ENCODE assay signal across 18 cellular contexts in genomic region chr5:96329886-96330531, GRCh38.
A peak's percentile ranks its signal among the peaks of the same experiment; 100 is the strongest.
DNase-seq lines count a peak whose midpoint lies in the region; ATAC-seq and TF ChIP-seq lines count a peak whose summit lies in the region.
"Had no signal": no experiment of that assay in that cellular context is flagged by ENCODE, and none has a peak within 500 bp of the region (broad histone marks: within the 10 kb centered on the region; RNA-seq: fewer than 3 reads in every experiment).

No MANE protein-coding gene starts in this region.

- TF ChIP-seq CTCF in OCI-LY3 (IDR thresholded peaks at IDR 0.05; ENCODE audit: low read depth, low read length), result no peak
- no peak for TF ChIP-seq CTCF in chondrocyte (IDR thresholded peaks at IDR 0.05)
- no peak for TF ChIP-seq CTCF in suprapubic skin (IDR thresholded peaks at IDR 0.05)
- TF ChIP-seq CTCF in tibial nerve (IDR thresholded peaks at IDR 0.05), result no peak

- H3K4me3 ChIP-seq in OCI-LY3 (ENCODE audit: low read length), result peak overlapping the region; percentile 36; the same call in 1 of the 2 replicates
- H3K4me3 ChIP-seq in suprapubic skin, result no peak overlapping the region
- no peak overlapping the region for H3K4me3 ChIP-seq in tibial nerve
- H3K4me3 ChIP-seq: HAP-1, SJSA1, upper lobe of left lung had no signal

- ATAC-seq in HG03175 (IDR thresholded peaks at IDR 0.05; ENCODE audit: unreplicated experiment) (no peak), HG02973 (IDR thresholded peaks at IDR 0.05; ENCODE audit: unreplicated experiment) (no peak)

- H3K9me3 ChIP-seq in OCI-LY3 (ENCODE audit: insufficient read depth, low read length) (no peaks in the 10 kb centered on the region), suprapubic skin (no peaks in the 10 kb centered on the region), tibial nerve (no peaks in the 10 kb centered on the region)
- H3K9me3 ChIP-seq: HAP-1, SJSA1, upper lobe of left lung had no signal

- 86% methylated on average over 2 of the region's 2 CpGs for WGBS in suprapubic skin
- 93 to 96% methylated on average over 2 of the region's 2 CpGs for WGBS in tibial nerve, 2 donors

- H3K4me3 Mint-ChIP-seq in activated naive CD4-positive, alpha-beta T cell treated with anti-CD3 and anti-CD28 coated beads, Interleukin-2, amount 50 U/mL, for 24 hours, result no peak overlapping the region
- no peak overlapping the region for H3K4me3 Mint-ChIP-seq in chondrocyte (ENCODE audit: unreplicated experiment)
- H3K4me3 Mint-ChIP-seq: CD4-positive, alpha-beta memory T cell; nephron had no signal

- no peaks in the 10 kb centered on the region for H4K20me1 ChIP-seq in OCI-LY3 (ENCODE audit: insufficient read depth, low read length)

- no peak for DNase-seq in activated naive CD4-positive, alpha-beta T cell treated with anti-CD3 and anti-CD28 coated beads, Interleukin-2, amount 50 U/mL, for 16 hours
- DNase-seq in chondrocyte (ENCODE audit: low spot score), result no peak
- DNase-seq in suprapubic skin (ENCODE audit: low spot score in 2 of 2), result no peak
- DNase-seq in tibial nerve (ENCODE audit: low spot score in 2 of 2), result no peak
- DNase-seq: caudate nucleus; CD4-positive, alpha-beta memory T cell; effector CD4-positive, alpha-beta T cell; NCI-H1694 treated with DMSO at 0.1 percent for 48 hours; NCI-H510A treated with DMSO at 0.1 percent for 48 hours; T1000; upper lobe of left lung had no signal

- no peak for TF ChIP-seq POLR2A in suprapubic skin (IDR thresholded peaks at IDR 0.05)
- no peak for TF ChIP-seq POLR2A in tibial nerve (IDR thresholded peaks at IDR 0.05)

- H3K79me2 ChIP-seq in OCI-LY3 (ENCODE audit: low read length), result no peaks in the 10 kb centered on the region

- H3K27ac Mint-ChIP-seq in activated naive CD4-positive, alpha-beta T cell treated with anti-CD3 and anti-CD28 coated beads, Interleukin-2, amount 50 U/mL, for 24 hours, result peak overlapping the region; percentile 24
- peak overlapping the region; percentile 42 for H3K27ac Mint-ChIP-seq in chondrocyte (ENCODE audit: unreplicated experiment)
- H3K27ac Mint-ChIP-seq: CD4-positive, alpha-beta memory T cell had no signal

- H3K27ac ChIP-seq in OCI-LY3 (ENCODE audit: low read length), result peak overlapping the region; percentile 86
- H3K27ac ChIP-seq in suprapubic skin, result peak overlapping the region; percentile 49
- H3K27ac ChIP-seq in tibial nerve, result peak overlapping the region in 1 of 4 donors; percentile 63
- H3K27ac ChIP-seq: SJSA1, upper lobe of left lung had no signal

- H3K9ac ChIP-seq in OCI-LY3 (ENCODE audit: low read length), result peak overlapping the region; percentile 58; the same call in 1 of the 2 replicates

- H3K36me3 ChIP-seq in OCI-LY3 (replicated peaks; ENCODE audit: low read depth, low read length) (no peaks in the 10 kb centered on the region), suprapubic skin (no peaks in the 10 kb centered on the region), tibial nerve (no peaks in the 10 kb centered on the region)
- H3K36me3 ChIP-seq: HAP-1, SJSA1, upper lobe of left lung had no signal

- no peaks in the 10 kb centered on the region for H3K4me1 Mint-ChIP-seq in activated naive CD4-positive, alpha-beta T cell treated with anti-CD3 and anti-CD28 coated beads, Interleukin-2, amount 50 U/mL, for 24 hours
- H3K4me1 Mint-ChIP-seq in chondrocyte (ENCODE audit: low read depth), result peaks cover 58% of the 10 kb centered on the region
- H3K4me1 Mint-ChIP-seq: CD4-positive, alpha-beta memory T cell; nephron had no signal

- no peak overlapping the region for H2AFZ ChIP-seq in OCI-LY3 (ENCODE audit: low read depth, low read length)

- no peaks in the 10 kb centered on the region for H3K36me3 Mint-ChIP-seq in activated naive CD4-positive, alpha-beta T cell treated with anti-CD3 and anti-CD28 coated beads, Interleukin-2, amount 50 U/mL, for 24 hours
- H3K36me3 Mint-ChIP-seq in chondrocyte (ENCODE audit: low read depth), result no peaks in the 10 kb centered on the region
- H3K36me3 Mint-ChIP-seq: CD4-positive, alpha-beta memory T cell had no signal

- TF ChIP-seq EP300 in suprapubic skin (IDR thresholded peaks at IDR 0.05) (no peak), tibial nerve (IDR thresholded peaks at IDR 0.05) (no peak)

- no peaks in the 10 kb centered on the region for H3K27me3 ChIP-seq in OCI-LY3 (ENCODE audit: low read depth, low read length)
- no peaks in the 10 kb centered on the region for H3K27me3 ChIP-seq in suprapubic skin
- H3K27me3 ChIP-seq in tibial nerve, result no peaks in the 10 kb centered on the region
- H3K27me3 ChIP-seq: SJSA1, upper lobe of left lung had no signal

- peaks cover 5% of the 10 kb centered on the region for H3K27me3 Mint-ChIP-seq in activated naive CD4-positive, alpha-beta T cell treated with anti-CD3 and anti-CD28 coated beads, Interleukin-2, amount 50 U/mL, for 24 hours
- no peaks in the 10 kb centered on the region for H3K27me3 Mint-ChIP-seq in chondrocyte (ENCODE audit: low read depth)

- H3K4me1 ChIP-seq in OCI-LY3 (ENCODE audit: low read length) (peaks cover 73% of the 10 kb centered on the region), suprapubic skin (peaks cover 12% of the 10 kb centered on the region), tibial nerve (peaks cover 0 to 21% (median 0%) of the 10 kb centered on the region in 4 donors)
- H3K4me1 ChIP-seq: HAP-1 had no signal

- peak overlapping the region; percentile 67 for H3K4me2 ChIP-seq in OCI-LY3 (ENCODE audit: low read length)

- H3K9me3 Mint-ChIP-seq in activated naive CD4-positive, alpha-beta T cell treated with anti-CD3 and anti-CD28 coated beads, Interleukin-2, amount 50 U/mL, for 24 hours, result no peaks in the 10 kb centered on the region
- H3K9me3 Mint-ChIP-seq in chondrocyte (ENCODE audit: low read depth), result no peaks in the 10 kb centered on the region
- H3K9me3 Mint-ChIP-seq: CD4-positive, alpha-beta memory T cell; nephron had no signal
